23 cellular contexts compared by ENCODE assay signal in genomic region chr12:89418228-89418910, GRCh38.
A peak's percentile ranks its signal among the peaks of the same experiment; 100 is the strongest.
DNase-seq lines count a peak whose midpoint lies in the region; ATAC-seq, FAIRE-seq and TF ChIP-seq lines count a peak whose summit lies in the region.
"Had no signal": no experiment of that assay in that cellular context is flagged by ENCODE, and none has a peak within 500 bp of the region (broad histone marks: within the 10 kb centered on the region; RNA-seq: fewer than 3 reads in every experiment).

No MANE protein-coding gene starts in this region.

- H3K79me1 ChIP-seq in trophoblast cell (ENCODE audit: low read length) = no peaks in the 10 kb centered on the region

- H3K4ac ChIP-seq in trophoblast cell (ENCODE audit: low read depth, low read length) = no peak overlapping the region

- H3K4me1 Mint-ChIP-seq in T-helper 17 cell = peaks cover 5% of the 10 kb centered on the region

- H4K8ac ChIP-seq in trophoblast cell (ENCODE audit: low read depth, low read length) = no peak overlapping the region

- no peak overlapping the region for H2BK120ac ChIP-seq in trophoblast cell (ENCODE audit: insufficient read depth, low read length, poor library complexity)

- H3K9ac ChIP-seq in trophoblast cell (ENCODE audit: low read length) = peak overlapping the region; percentile 25
- H3K9ac ChIP-seq: BLaER1 had no signal

- H3K36me3 Mint-ChIP-seq in T-helper 17 cell (ENCODE audit: low read depth) = peaks cover 10% of the 10 kb centered on the region

- H2BK12ac ChIP-seq in trophoblast cell (ENCODE audit: low read length) = no peak overlapping the region

- intact Hi-C loops in right cardiac atrium (cut with DNase I) = no loop called here

- no peak overlapping the region for H3K23ac ChIP-seq in trophoblast cell (ENCODE audit: low read length)

- DNase-seq in T-helper 17 cell (no peak), right cardiac atrium (peak in 2 of 3 donors; percentile 32 to 65), trophoblast cell (peak; percentile 40), urothelium cell line (ENCODE audit: low spot score) (no peak)
- no peak for DNase-seq in activated CD4-positive, CD25-positive, alpha-beta regulatory T cell treated with anti-CD3 and anti-CD28 coated beads, Interleukin-2, amount 50 U/mL, for 72 hours
- no peak for DNase-seq in stimulated activated CD4-positive, alpha-beta T cell treated with anti-CD3 and anti-CD28 coated beads, Interleukin-4, amount 100 ng/mL, for 1 hour
- DNase-seq: activated naive CD4-positive, alpha-beta T cell treated with anti-CD3 and anti-CD28 coated beads, Interleukin-2, amount 50 U/mL, for 16 hours; activated T-cell treated with anti-CD3 and anti-CD28 coated beads, Interleukin-2, amount 50 U/mL, for 72 hours; endodermal cell; hippocampal formation; mucosa of descending colon; NCI-H1092 treated with DMSO at 0.1 percent for 48 hours; NCI-H187 treated with DMSO at 0.1 percent for 48 hours; NCI-H524; SIG-M5; spleen; T-helper 9 cell had no signal

- H4K91ac ChIP-seq in trophoblast cell (ENCODE audit: low read depth, low read length) = no peak overlapping the region

- no peak overlapping the region for H2AFZ ChIP-seq in trophoblast cell (ENCODE audit: insufficient read depth, low read length, poor library complexity)

- no peak overlapping the region for H3K18ac ChIP-seq in trophoblast cell (ENCODE audit: low read length)

- H3K27ac Mint-ChIP-seq in T-helper 17 cell = peak overlapping the region; percentile 6
- H3K27ac Mint-ChIP-seq: activated T-cell treated with anti-CD3 and anti-CD28 coated beads, Interleukin-2, amount 50 U/mL, for 72 hours; endodermal cell; natural killer cell treated with Interleukin-12 subunit alpha and Interleukin-12 subunit beta and Interleukin-15 and Interleukin-18, amount 100 ng/mL, for 72 hours had no signal

- TF ChIP-seq CTCF in HEK293 (tag by site-specific recombination; IDR thresholded peaks at IDR 0.05) = no peak

- POLR2A ChIA-PET in HEK293 (lab: Yijun Ruan, JAX) = no interaction called here

- H3K27me3 Mint-ChIP-seq in T-helper 17 cell = no peaks in the 10 kb centered on the region
- H3K27me3 Mint-ChIP-seq: natural killer cell treated with Interleukin-12 subunit alpha and Interleukin-12 subunit beta and Interleukin-15 and Interleukin-18, amount 100 ng/mL, for 72 hours had no signal

- H3K27me3 ChIP-seq in right cardiac atrium (ENCODE audit: control insufficient read depth, insufficient read depth) (no peaks in the 10 kb centered on the region), trophoblast cell (ENCODE audit: insufficient read depth, low read length) (no peaks in the 10 kb centered on the region)
- H3K27me3 ChIP-seq: BLaER1, cardiac muscle cell, foreskin keratinocyte, spleen had no signal

- no peaks in the 10 kb centered on the region for H3K36me3 ChIP-seq in HEK293 (ENCODE audit: control insufficient read depth in 2 of 2, insufficient read depth in 1 of 2, low read length in 2 of 2)
- H3K36me3 ChIP-seq in trophoblast cell (ENCODE audit: control insufficient read depth in 1 of 2, insufficient read depth in 2 of 2, low read length in 2 of 2) = no peaks in the 10 kb centered on the region
- H3K36me3 ChIP-seq: cardiac muscle cell had no signal

- H3K79me2 ChIP-seq in trophoblast cell (ENCODE audit: control insufficient read depth, insufficient read depth, low read length, poor library complexity) = no peaks in the 10 kb centered on the region

- WGBS in right cardiac atrium = 80% methylated on average over 5 of the region's 5 CpGs
- WGBS in trophoblast cell (ENCODE audit: extremely low coverage, insufficient coverage, insufficient read length) = no CpG with 5 or more reads among the region's 5 CpGs

- H3K4me1 ChIP-seq in HEK293 (ENCODE audit: control insufficient read depth, insufficient read depth, low read length) = no peaks in the 10 kb centered on the region
- no peaks in the 10 kb centered on the region for H3K4me1 ChIP-seq in right cardiac atrium (ENCODE audit: control insufficient read depth, insufficient read depth, low read length)
- peaks cover 0 to 2% of the 10 kb centered on the region in 2 experiments for H3K4me1 ChIP-seq in trophoblast cell (ENCODE audit: control insufficient read depth in 1 of 2, insufficient read depth in 2 of 2, low read length in 2 of 2)
- H3K4me1 ChIP-seq: BLaER1 had no signal

- no peak overlapping the region for H3K4me2 ChIP-seq in trophoblast cell (ENCODE audit: low read length)
- H3K4me2 ChIP-seq: BLaER1 had no signal

- no peak overlapping the region for H3K27ac ChIP-seq in HEK293 (ENCODE audit: extremely low read depth, low read depth, low read length)
- H3K27ac ChIP-seq in right cardiac atrium (ENCODE audit: low read length) = no peak overlapping the region
- no peak overlapping the region for H3K27ac ChIP-seq in trophoblast cell (ENCODE audit: low read depth, low read length)
- H3K27ac ChIP-seq: BLaER1, cardiac muscle cell, foreskin keratinocyte, spleen had no signal

- ATAC-seq in T-helper 17 cell (no peak), right cardiac atrium (peak; percentile 59 to 65), HG02885 (IDR thresholded peaks at IDR 0.05; ENCODE audit: poor library complexity, unreplicated experiment) (no peak)
- ATAC-seq: mucosa of descending colon; natural killer cell treated with Interleukin-12 subunit alpha and Interleukin-12 subunit beta and Interleukin-15 and Interleukin-18, amount 100 ng/mL, for 72 hours had no signal

- no peak overlapping the region for H3K14ac ChIP-seq in trophoblast cell (ENCODE audit: low read length)

- H2AK5ac ChIP-seq in trophoblast cell (ENCODE audit: low read length) = no peak overlapping the region

- H3K4me3 ChIP-seq in HEK293 (ENCODE audit: low read depth, low read length) (no peak overlapping the region), right cardiac atrium (ENCODE audit: low read length) (no peak overlapping the region), trophoblast cell (ENCODE audit: low read depth, low read length) (no peak overlapping the region)
- H3K4me3 ChIP-seq: BLaER1, cardiac muscle cell, mucosa of descending colon, spleen had no signal

- H3K9me3 ChIP-seq in HEK293 (ENCODE audit: control insufficient read depth, insufficient read depth, low read depth, low read length) (no peaks in the 10 kb centered on the region), T-helper 17 cell (ENCODE audit: control insufficient read depth, low read length, poor library complexity, severe bottlenecking) (no peaks in the 10 kb centered on the region), right cardiac atrium (ENCODE audit: control insufficient read depth, low read length) (no peaks in the 10 kb centered on the region), trophoblast cell (ENCODE audit: insufficient read depth, low read depth, low read length) (no peaks in the 10 kb centered on the region)
- H3K9me3 ChIP-seq: BLaER1, mucosa of descending colon, spleen had no signal

- H4K12ac ChIP-seq in trophoblast cell (ENCODE audit: low read depth, low read length) = no peak overlapping the region

- no peak overlapping the region for H2BK5ac ChIP-seq in trophoblast cell (ENCODE audit: low read depth, low read length, poor library complexity)

- CTCF ChIA-PET in HEK293 (lab: Yijun Ruan, JAX) = no interaction called here

- no peak for FAIRE-seq in urothelium cell line (lab: Jason Lieb, UNC)

- no peak overlapping the region for H3K4me3 Mint-ChIP-seq in T-helper 17 cell
- H3K4me3 Mint-ChIP-seq: activated T-cell treated with anti-CD3 and anti-CD28 coated beads, Interleukin-2, amount 50 U/mL, for 72 hours; endodermal cell; natural killer cell treated with Interleukin-12 subunit alpha and Interleukin-12 subunit beta and Interleukin-15 and Interleukin-18, amount 100 ng/mL, for 72 hours had no signal

TF ChIP-seq in HEK293, 187 proteins besides CTCF, POLR2A, EP300 and RAD21 (continues in another document):
- TF ChIP-seq INSM2 (tag by site-specific recombination; IDR thresholded peaks at IDR 0.05) = no peak
- no peak for TF ChIP-seq ZBTB6 (tag by site-specific recombination; IDR thresholded peaks at IDR 0.05)
- TF ChIP-seq KLF7 (tag by site-specific recombination; IDR thresholded peaks at IDR 0.05; ENCODE audit: borderline replicate concordance) = no peak
- TF ChIP-seq ZXDB (tag by site-specific recombination; IDR thresholded peaks at IDR 0.05) = no peak
- 0 out of 2 replicates have a peak, but pooled peaks have one; percentile 29 for TF ChIP-seq MZF1 (tag by site-specific recombination; IDR thresholded peaks at IDR 0.05; ENCODE audit: borderline replicate concordance)
- no peak for TF ChIP-seq KLF17 (tag by site-specific recombination; IDR thresholded peaks at IDR 0.05)
- TF ChIP-seq ZFHX2 (tag by site-specific recombination; conservative IDR thresholded peaks at IDR 0.05) = no peak

Comparison
In these comparisons a context has a peak if more than half of its experiments do, and no peak if none do; other contexts are left out.
1. ATAC-seq: peak in right cardiac atrium (2 of 2); none in T-helper 17 cell (single experiment) and HG02885 (single experiment).
2. DNase-seq: peak in right cardiac atrium (2 of 3) and trophoblast cell (2 of 2); none in T-helper 17 cell (0 of 3), activated CD4-positive, CD25-positive, alpha-beta regulatory T cell treated with anti-CD3 and anti-CD28 coated beads, Interleukin-2, amount 50 U/mL, for 72 hours (single experiment), urothelium cell line (single experiment) and stimulated activated CD4-positive, alpha-beta T cell treated with anti-CD3 and anti-CD28 coated beads, Interleukin-4, amount 100 ng/mL, for 1 hour (single experiment).